ENCODE assay signal across 9 cellular contexts in genomic region chr5:176413255-176413565, GRCh38. TPM values are rescaled to one million over a fixed set of nuclear protein-coding genes. Genes with fewer than 3 reads are reported as not detected.
DNase-seq lines count a peak whose midpoint lies in the region; ATAC-seq lines count a peak whose summit lies in the region.
"Had no signal": no experiment of that assay in that cellular context is flagged by ENCODE, and none has a peak within 500 bp of the region (broad histone marks: within the 10 kb centered on the region; RNA-seq: fewer than 3 reads in every experiment).

No MANE protein-coding gene starts in this region.

- H3K4me1 ChIP-seq in NT2/D1 (ENCODE audit: insufficient read depth, insufficient read length) (peaks cover 3% of the 10 kb centered on the region), skeletal muscle tissue (ENCODE audit: control insufficient read depth in 3 of 3, insufficient read depth in 3 of 3, low read length in 3 of 3) (peaks cover 54 to 56% (median 55%) of the 10 kb centered on the region in 3 donors)

- no peak for ATAC-seq in GM19455 (IDR thresholded peaks at IDR 0.05; ENCODE audit: unreplicated experiment)
- ATAC-seq: T-cell had no signal

- peaks cover 9% of the 10 kb centered on the region for H3K27me3 ChIP-seq in NT2/D1 (ENCODE audit: insufficient read depth, insufficient read length)
- no peaks in the 10 kb centered on the region for H3K27me3 ChIP-seq in skeletal muscle tissue (ENCODE audit: control insufficient read depth in 3 of 3, insufficient read depth in 3 of 3, low read length in 3 of 3)

- H3K9ac ChIP-seq in NT2/D1 (ENCODE audit: insufficient read length, low read depth): peak overlapping the region; percentile 10
- H3K9ac ChIP-seq in skeletal muscle tissue (ENCODE audit: low read depth in 1 of 3, low read length in 3 of 3): peak overlapping the region; percentile 47 to 97 (median 53)

- H3K36me3 ChIP-seq in NT2/D1 (ENCODE audit: insufficient read depth, insufficient read length, low read length) (peaks cover 19% of the 10 kb centered on the region), skeletal muscle tissue (ENCODE audit: control insufficient read depth in 3 of 3, insufficient read depth in 3 of 3, low read length in 3 of 3) (peaks cover 15 to 17% (median 16%) of the 10 kb centered on the region in 3 donors)

- H3K27ac ChIP-seq in skeletal muscle tissue (ENCODE audit: low read depth, low read length): peak overlapping the region; percentile 56

- H3K9me3 ChIP-seq in NT2/D1 (ENCODE audit: insufficient read depth, low read length): peaks cover 14% of the 10 kb centered on the region; the same call in 1 of the 2 replicates
- no peaks in the 10 kb centered on the region for H3K9me3 ChIP-seq in skeletal muscle tissue (ENCODE audit: control insufficient read depth in 3 of 3, low read length in 3 of 3)

- DNase-seq in NT2/D1 (ENCODE audit: low read depth, low spot score): no peak
- peak; percentile 25 for DNase-seq in fibroblast of peridontal ligament (ENCODE audit: extremely low read depth)
- DNase-seq in SW 1271 (lab: John Stamatoyannopoulos, UW): no peak
- no peak for DNase-seq in MV-4-11 (lab: John Stamatoyannopoulos, UW)
- DNase-seq: DMS 273 treated with DMSO at 0.1 percent for 48 hours, naive B cell, T-cell had no signal

- H3K4me3 ChIP-seq in NT2/D1 (ENCODE audit: insufficient read length, low read depth) (no peak overlapping the region), skeletal muscle tissue (ENCODE audit: low read length in 3 of 3) (peak overlapping the region in 2 of 3 donors; percentile 10 to 41)

RNA-seq across cellular contexts. Expression of gene CLTB, which starts 3.1 kb away (rescaled TPM):
- total RNA-seq in skeletal muscle tissue: 44.4 TPM

RNA-seq across cellular contexts. Expression of gene HIGD2A, which starts 24.7 kb away (rescaled TPM):
- total RNA-seq in skeletal muscle tissue: 108 TPM

RNA-seq across cellular contexts. Expression of gene NOP16, which starts 24.8 kb away (rescaled TPM):
- 9.9 TPM for total RNA-seq in skeletal muscle tissue

RNA-seq across cellular contexts. Expression of gene FAF2, which starts 35.0 kb away (rescaled TPM):
- 24.0 TPM for total RNA-seq in skeletal muscle tissue

RNA-seq across cellular contexts. Expression of gene ARL10, which starts 47.9 kb away (rescaled TPM):
- total RNA-seq in skeletal muscle tissue: 9.4 TPM
